Comparison of ENCODE assay signal across 2 cellular contexts in genomic region chr7:44617225-44617885, GRCh38.
TF ChIP-seq lines count a peak whose summit lies in the region.

No MANE protein-coding gene starts in this region.

TF ChIP-seq in IMR-90, 13 proteins besides CTCF, POLR2A, EP300 and RAD21:
- TF ChIP-seq SMC3 (IDR thresholded peaks at IDR 0.05; ENCODE audit: low read depth, low read length), result no peak
- peak; percentile 15; the same call in 1 of the 2 replicates for TF ChIP-seq FOS (IDR thresholded peaks at IDR 0.05; ENCODE audit: low read depth, low read length)

TF ChIP-seq in GM12878, 131 proteins besides CTCF, POLR2A, EP300 and RAD21 (continues in another document):
- TF ChIP-seq EGR1 (IDR thresholded peaks at IDR 0.05; ENCODE audit: borderline replicate concordance in 1 of 2, low read depth in 2 of 2, low read length in 2 of 2) (no peak), BCLAF1 (IDR thresholded peaks at IDR 0.05) (no peak), SP1 (IDR thresholded peaks at IDR 0.05; ENCODE audit: low read depth, low read length) (no peak), ATF3 (IDR thresholded peaks at IDR 0.05; ENCODE audit: borderline replicate concordance, extremely low read depth, low read depth, low read length) (peak; percentile 44; the same call in 1 of the 2 replicates), RBBP5 (conservative IDR thresholded peaks at IDR 0.05) (no peak), TCF7 (IDR thresholded peaks at IDR 0.05; ENCODE audit: borderline replicate concordance) (no peak), ELK1 (IDR thresholded peaks at IDR 0.05; ENCODE audit: low read depth, low read length) (no peak), USF1 (IDR thresholded peaks at IDR 0.05; ENCODE audit: borderline replicate concordance, extremely low read length, insufficient read depth, low read depth, low read length) (peak; percentile 54), CEBPZ (IDR thresholded peaks at IDR 0.05; ENCODE audit: low read depth, low read length) (no peak), RELA (IDR thresholded peaks at IDR 0.05; ENCODE audit: borderline replicate concordance, partially characterized antibody) (no peak), SKIL (IDR thresholded peaks at IDR 0.05; ENCODE audit: low read depth, poor library complexity, severe bottlenecking) (no peak), MLLT1 (IDR thresholded peaks at IDR 0.05) (no peak), BACH1 (IDR thresholded peaks at IDR 0.05; ENCODE audit: borderline replicate concordance) (no peak), JUND (IDR thresholded peaks at IDR 0.05; ENCODE audit: low read depth, low read length) (no peak), RAD51 (IDR thresholded peaks at IDR 0.05) (peak; percentile 95), MTA2 (IDR thresholded peaks at IDR 0.05; ENCODE audit: low read depth) (peak; percentile 17; the same call in 1 of the 2 replicates), YY1 (IDR thresholded peaks at IDR 0.05; ENCODE audit: low read depth, low read length) (peak; percentile 38; the same call in 1 of the 2 replicates), IRF5 (IDR thresholded peaks at IDR 0.05; ENCODE audit: borderline replicate concordance) (no peak), PKNOX1 (IDR thresholded peaks at IDR 0.05) (no peak), DPF2 (IDR thresholded peaks at IDR 0.05) (no peak), JUNB (IDR thresholded peaks at IDR 0.05) (peak; percentile 47; the same call in 1 of the 2 replicates), PRDM15 (CRISPR knock-in tag; IDR thresholded peaks at IDR 0.05) (no peak), ZNF622 (IDR thresholded peaks at IDR 0.05) (no peak), ZNF687 (IDR thresholded peaks at IDR 0.05) (no peak)
